Comparison of ENCODE assay signal across 8 cellular contexts in the genomic region with DNA sequence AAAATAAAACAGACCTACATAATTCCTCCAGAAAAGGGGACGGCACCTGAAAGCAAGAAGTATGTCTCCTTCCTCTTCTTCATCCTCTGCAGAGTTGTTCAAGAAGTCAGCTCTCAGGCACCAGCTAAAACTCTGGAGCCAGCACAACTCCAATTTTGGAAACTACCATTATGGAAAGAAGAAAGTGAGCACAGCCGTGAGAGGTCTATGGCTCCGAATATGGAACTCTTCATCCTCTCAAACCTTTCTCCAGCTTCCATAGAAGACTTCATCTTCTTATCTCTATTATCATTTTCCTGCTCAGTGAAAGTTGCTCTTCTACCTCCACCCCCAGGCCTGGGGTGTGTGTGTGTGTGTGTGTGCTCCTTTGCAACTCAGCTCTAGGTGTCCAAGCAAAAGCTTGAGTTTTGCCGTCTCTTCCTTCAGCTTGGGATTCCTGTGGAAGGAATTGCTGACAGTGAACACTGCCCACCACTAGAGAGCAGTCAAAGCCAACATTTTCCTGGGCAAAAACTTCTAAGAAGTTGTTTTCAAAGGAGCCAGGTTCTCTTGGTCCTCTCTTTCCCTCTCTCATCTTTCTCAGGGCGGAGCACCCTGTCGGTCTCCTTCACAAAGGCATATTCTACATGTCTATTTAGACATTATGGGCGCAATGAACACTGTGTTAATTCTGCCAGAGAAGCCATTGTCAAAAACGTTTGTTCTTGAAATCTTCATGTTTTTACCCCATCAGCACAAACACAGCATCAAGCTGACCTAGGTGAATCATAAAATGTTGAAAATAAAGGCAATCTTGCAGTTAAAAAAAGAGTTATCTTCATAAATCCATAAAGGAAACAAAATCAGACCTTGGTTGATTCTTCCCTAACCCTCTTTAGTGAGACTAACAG.
DNase-seq lines count a peak whose midpoint lies in the region; ATAC-seq and TF ChIP-seq lines count a peak whose summit lies in the region.

No MANE protein-coding gene starts in this region.

- DNase-seq in NOMO-1 (lab: John Stamatoyannopoulos, UW; ENCODE audit: unreplicated experiment in 2 of 2) (peak; percentile 3 to 11), NOMO-1 treated with dmso at 0.1 percent for 144 hours (lab: John Stamatoyannopoulos, UW; ENCODE audit: unreplicated experiment) (no peak), NB4 (ENCODE audit: low read depth) (peak; percentile 38), T1000 (lab: John Stamatoyannopoulos, UW) (peak; percentile 46), prostate gland (ENCODE audit: low spot score) (peak; percentile 29)
- DNase-seq in effector CD8-positive, alpha-beta T cell (lab: John Stamatoyannopoulos, UW), result no peak

- H3K4me1 ChIP-seq in gastroesophageal sphincter, result peaks cover 0 to 19% (median 4%) of the 10 kb centered on the region in 3 donors
- H3K4me1 ChIP-seq in prostate gland (replicated peaks), result no peaks in the 10 kb centered on the region

- WGBS in gastroesophageal sphincter (ENCODE audit: low coverage in 1 of 2), 2 donors, result 42 to 64% methylated on average over 3 to 8 of the region's 8 CpGs
- 50% methylated on average over 8 of the region's 8 CpGs for WGBS in prostate gland

- H3K9me3 ChIP-seq in gastroesophageal sphincter (peaks cover 0 to 10% (median 0%) of the 10 kb centered on the region in 3 donors), prostate gland (no peaks in the 10 kb centered on the region)

- no peak for TF ChIP-seq EP300 in gastroesophageal sphincter (IDR thresholded peaks at IDR 0.05)

- no peak overlapping the region for H3K4me3 ChIP-seq in NB4 (ENCODE audit: low read depth, low read length)
- no peak overlapping the region for H3K4me3 ChIP-seq in gastroesophageal sphincter
- no peak overlapping the region for H3K4me3 ChIP-seq in prostate gland

- H3K36me3 ChIP-seq in gastroesophageal sphincter, result no peaks in the 10 kb centered on the region
- H3K36me3 ChIP-seq in prostate gland, result no peaks in the 10 kb centered on the region

- TF ChIP-seq POLR2A in NB4 (IDR thresholded peaks at IDR 0.05; ENCODE audit: extremely low read depth, insufficient read length), result no peak
- TF ChIP-seq POLR2A in gastroesophageal sphincter (IDR thresholded peaks at IDR 0.05), result no peak
- no peak for TF ChIP-seq POLR2A in prostate gland (IDR thresholded peaks at IDR 0.05)

- H3K27me3 ChIP-seq in gastroesophageal sphincter (no peaks in the 10 kb centered on the region), prostate gland (replicated peaks; ENCODE audit: insufficient read depth) (no peaks in the 10 kb centered on the region)

- ATAC-seq in gastroesophageal sphincter (peak; percentile 39), GM21447 (IDR thresholded peaks at IDR 0.05; ENCODE audit: unreplicated experiment) (no peak)

- intact Hi-C loops in prostate gland (cut with DNase I), result loop anchor here (5.0 to 10.0 kb wide), 2 partner anchors 529 to 796 kb away; no protein-coding TSS in a partner anchor

- TF ChIP-seq CTCF in NB4 (IDR thresholded peaks at IDR 0.05; ENCODE audit: low read depth, low read length), result peak; percentile 69
- peak; percentile 61 to 85 (median 82) for TF ChIP-seq CTCF in gastroesophageal sphincter (IDR thresholded peaks at IDR 0.05)
- TF ChIP-seq CTCF in prostate gland (IDR thresholded peaks at IDR 0.05), result peak; percentile 35 to 75 (median 72)

- H3K27ac ChIP-seq in gastroesophageal sphincter, result no peak overlapping the region
- H3K27ac ChIP-seq in prostate gland, result no peak overlapping the region

Comparison
In these comparisons a context has a peak if more than half of its experiments do, and no peak if none do; other contexts are left out.
1. DNase-seq: peak in NOMO-1 (2 of 2), NB4 (single experiment), T1000 (single experiment) and prostate gland (single experiment); none in NOMO-1 treated with dmso at 0.1 percent for 144 hours (single experiment) and effector CD8-positive, alpha-beta T cell (single experiment).
2. Peak in every context shown above with its lines, with median percentiles within 50 percentile points of each other: CTCF ChIP-seq.